Comparison of ENCODE assay signal across 8 cellular contexts in genomic region chr9:78369644-78370219, GRCh38.
DNase-seq lines count a peak whose midpoint lies in the region; ATAC-seq lines count a peak whose summit lies in the region.

No MANE protein-coding gene starts in this region.

- no CpG with 5 or more reads among the region's 8 CpGs for WGBS in trophoblast cell (ENCODE audit: extremely low coverage, insufficient coverage, insufficient read length)
- 24 to 27% methylated on average over 8 of the region's 8 CpGs for WGBS in aorta, 2 donors

- H3K36me3 Mint-ChIP-seq in activated naive CD4-positive, alpha-beta T cell treated with anti-CD3 and anti-CD28 coated beads for 36 hours (ENCODE audit: low read depth), result no peaks in the 10 kb centered on the region

- CTCF ChIA-PET in activated naive CD4-positive, alpha-beta T cell treated with anti-CD3 and anti-CD28 coated beads for 36 hours (lab: Charles Lee), result interaction anchor here (0.6 to 2.6 kb wide), 23 partner anchors 9 to 1097 kb away, joined by 3 to 24 read pairs (median 4); no protein-coding TSS in a partner anchor

- H3K4me3 Mint-ChIP-seq in activated naive CD4-positive, alpha-beta T cell treated with anti-CD3 and anti-CD28 coated beads for 36 hours, result no peak overlapping the region

- no peak overlapping the region for H3K27ac Mint-ChIP-seq in activated naive CD4-positive, alpha-beta T cell treated with anti-CD3 and anti-CD28 coated beads for 36 hours

- no peak overlapping the region for H3K4me3 ChIP-seq in trophoblast cell (ENCODE audit: low read depth, low read length)
- no peak overlapping the region for H3K4me3 ChIP-seq in aorta (ENCODE audit: low read length in 2 of 2)

- H2AFZ ChIP-seq in trophoblast cell (ENCODE audit: insufficient read depth, low read length, poor library complexity), result no peak overlapping the region

- no peaks in the 10 kb centered on the region for H3K27me3 ChIP-seq in trophoblast cell (ENCODE audit: insufficient read depth, low read length)
- H3K27me3 ChIP-seq in aorta (ENCODE audit: control insufficient read depth in 1 of 2, insufficient read depth in 2 of 2, low read length in 1 of 2), result no peaks in the 10 kb centered on the region

- no peak overlapping the region for H4K12ac ChIP-seq in trophoblast cell (ENCODE audit: low read depth, low read length)

- no peak overlapping the region for H4K91ac ChIP-seq in trophoblast cell (ENCODE audit: low read depth, low read length)

- ATAC-seq in GM19397 (IDR thresholded peaks at IDR 0.05; ENCODE audit: unreplicated experiment) (peak; percentile 68), aorta (ENCODE audit: low FRiP score) (peak; percentile 61)

- no peaks in the 10 kb centered on the region for H3K4me1 Mint-ChIP-seq in activated naive CD4-positive, alpha-beta T cell treated with anti-CD3 and anti-CD28 coated beads for 36 hours (ENCODE audit: low read depth)

- no peak overlapping the region for H3K27ac ChIP-seq in trophoblast cell (ENCODE audit: low read depth, low read length)
- H3K27ac ChIP-seq in aorta (ENCODE audit: low read depth in 1 of 2, low read length in 2 of 2), result no peak overlapping the region

- intact Hi-C loops in activated naive CD4-positive, alpha-beta T cell treated with anti-CD3 and anti-CD28 coated beads for 36 hours (cut with micrococcal nuclease), result loop anchor here (1.0 to 5.0 kb wide), 3 partner anchors 108 to 393 kb away; no protein-coding TSS in a partner anchor
- intact Hi-C loops in aorta (cut with DNase I), result loop anchor here (5.0 kb wide), 2 partner anchors 97 to 107 kb away; no protein-coding TSS in a partner anchor

- no peaks in the 10 kb centered on the region for H3K9me3 Mint-ChIP-seq in activated naive CD4-positive, alpha-beta T cell treated with anti-CD3 and anti-CD28 coated beads for 36 hours

- no peak overlapping the region for H3K9ac ChIP-seq in trophoblast cell (ENCODE audit: low read length)

- no peaks in the 10 kb centered on the region for H3K79me1 ChIP-seq in trophoblast cell (ENCODE audit: low read length)

- no peak overlapping the region for H4K8ac ChIP-seq in trophoblast cell (ENCODE audit: low read depth, low read length)

- no peak overlapping the region for H2BK120ac ChIP-seq in trophoblast cell (ENCODE audit: insufficient read depth, low read length, poor library complexity)

- peaks cover 4% of the 10 kb centered on the region for H3K27me3 Mint-ChIP-seq in activated naive CD4-positive, alpha-beta T cell treated with anti-CD3 and anti-CD28 coated beads for 36 hours (ENCODE audit: low read depth)

- H2AK5ac ChIP-seq in trophoblast cell (ENCODE audit: low read length), result no peak overlapping the region

- no peaks in the 10 kb centered on the region for H3K4me1 ChIP-seq in trophoblast cell (ENCODE audit: control insufficient read depth in 1 of 2, insufficient read depth in 2 of 2, low read length in 2 of 2)
- no peaks in the 10 kb centered on the region for H3K4me1 ChIP-seq in aorta (ENCODE audit: control insufficient read depth in 1 of 2, insufficient read depth in 2 of 2, low read length in 2 of 2)

- no peak overlapping the region for H2BK5ac ChIP-seq in trophoblast cell (ENCODE audit: low read depth, low read length, poor library complexity)

- no peaks in the 10 kb centered on the region for H3K79me2 ChIP-seq in trophoblast cell (ENCODE audit: control insufficient read depth, insufficient read depth, low read length, poor library complexity)

- H2BK12ac ChIP-seq in trophoblast cell (ENCODE audit: low read length), result peak overlapping the region; percentile 68

- no peaks in the 10 kb centered on the region for H3K9me3 ChIP-seq in trophoblast cell (ENCODE audit: insufficient read depth, low read depth, low read length)
- H3K9me3 ChIP-seq in aorta (ENCODE audit: control insufficient read depth, low read length), result no peaks in the 10 kb centered on the region

- H3K23ac ChIP-seq in trophoblast cell (ENCODE audit: low read length), result no peak overlapping the region

- DNase-seq in C1 segment of cervical spinal cord (lab: John Stamatoyannopoulos, UW) (peak in 11 of 14 donors; percentile 12 to 74 (median 52)), HuH-7 (ENCODE audit: low spot score) (peak; percentile 81), RPMI7951 (ENCODE audit: low read depth) (peak; percentile 52), glomerular visceral epithelial cell (ENCODE audit: extremely low spot score) (peak; percentile 63), trophoblast cell (peak; percentile 61 to 83), aorta (peak; percentile 65 to 84)
- DNase-seq in activated naive CD4-positive, alpha-beta T cell treated with anti-CD3 and anti-CD28 coated beads for 36 hours, result peak; percentile 68

- H3K36me3 ChIP-seq in trophoblast cell (ENCODE audit: control insufficient read depth in 1 of 2, insufficient read depth in 2 of 2, low read length in 2 of 2) (no peaks in the 10 kb centered on the region), aorta (ENCODE audit: control insufficient read depth in 1 of 2, insufficient read depth in 2 of 2, low read length in 1 of 2) (no peaks in the 10 kb centered on the region)

- no peak overlapping the region for H3K18ac ChIP-seq in trophoblast cell (ENCODE audit: low read length)

- H3K4ac ChIP-seq in trophoblast cell (ENCODE audit: low read depth, low read length), result no peak overlapping the region

- no peak overlapping the region for H3K14ac ChIP-seq in trophoblast cell (ENCODE audit: low read length)

- H3K4me2 ChIP-seq in trophoblast cell (ENCODE audit: low read length), result no peak overlapping the region
